In genomic region chr12:111408116-111408440, GRCh38 we compare ENCODE assay signal across 12 cellular contexts. TPM values are rescaled to one million over a fixed set of nuclear protein-coding genes. Genes with fewer than 3 reads are reported as not detected.
DNase-seq lines count a peak whose midpoint lies in the region; ATAC-seq and TF ChIP-seq lines count a peak whose summit lies in the region.
"Had no signal": no experiment of that assay in that cellular context is flagged by ENCODE, and none has a peak within 500 bp of the region (broad histone marks: within the 10 kb centered on the region; RNA-seq: fewer than 3 reads in every experiment).

No MANE protein-coding gene starts in this region.

- H3K36me3 ChIP-seq in BJ (ENCODE audit: control insufficient read depth, insufficient read depth, low read length) (no peaks in the 10 kb centered on the region), body of pancreas (replicated peaks in 1 of 2; ENCODE audit: insufficient read depth in 1 of 2, low read depth in 2 of 2) (no peaks in the 10 kb centered on the region), mucosa of descending colon (ENCODE audit: low read depth) (no peaks in the 10 kb centered on the region)
- H3K36me3 ChIP-seq: HAP-1 had no signal

- intact Hi-C loops in body of pancreas (cut with DNase I): no loop called here
- intact Hi-C loops in mucosa of descending colon (cut with DNase I, micrococcal nuclease): no loop called here

- no peaks in the 10 kb centered on the region for H3K27me3 Mint-ChIP-seq in naive thymus-derived CD8-positive, alpha-beta T cell

- H3K27me3 ChIP-seq in BJ (ENCODE audit: control insufficient read depth, insufficient read depth, low read length) (no peaks in the 10 kb centered on the region), HL-60 (ENCODE audit: insufficient read depth, poor library complexity, severe bottlenecking) (no peaks in the 10 kb centered on the region), body of pancreas (no peaks in the 10 kb centered on the region)

- peaks cover 33 to 84% (median 81%) of the 10 kb centered on the region in 4 donors for H3K4me1 Mint-ChIP-seq in naive thymus-derived CD8-positive, alpha-beta T cell

- peak overlapping the region; percentile 81 to 94 (median 88) for H3K4me3 Mint-ChIP-seq in naive thymus-derived CD8-positive, alpha-beta T cell

- H3K27ac ChIP-seq in HL-60 (replicated peaks) (no peak overlapping the region), body of pancreas (peak overlapping the region in 3 of 4 donors; percentile 40 to 87 (median 79))
- H3K27ac ChIP-seq: epithelial cell of prostate had no signal

- no peak for ATAC-seq in body of pancreas
- ATAC-seq in naive thymus-derived CD8-positive, alpha-beta T cell: no peak
- ATAC-seq in mucosa of descending colon: no peak

- H3K9me3 ChIP-seq in body of pancreas: no peaks in the 10 kb centered on the region
- no peaks in the 10 kb centered on the region for H3K9me3 ChIP-seq in mucosa of descending colon
- H3K9me3 ChIP-seq: HAP-1 had no signal

- no peaks in the 10 kb centered on the region for H3K9me3 Mint-ChIP-seq in naive thymus-derived CD8-positive, alpha-beta T cell

- CTCF ChIA-PET in BJ (lab: Yijun Ruan, JAX): interaction anchor here (0.9 to 7.5 kb wide), 4 partner anchors 11 to 44 kb away, joined by 4 to 40 read pairs (median 4); no protein-coding TSS in a partner anchor

- no peak for TF ChIP-seq POLR2A in body of pancreas (IDR thresholded peaks at IDR 0.05)

- WGBS in body of pancreas, 2 donors: 60 to 77% methylated on average over 1 of the region's 1 CpG

- TF ChIP-seq CTCF in BJ (IDR thresholded peaks at IDR 0.05; ENCODE audit: insufficient read depth, low read depth, low read length): no peak
- TF ChIP-seq CTCF in HL-60 (IDR thresholded peaks at IDR 0.05; ENCODE audit: insufficient read depth, low read length): no peak
- TF ChIP-seq CTCF in body of pancreas (IDR thresholded peaks at IDR 0.05): no peak
- TF ChIP-seq CTCF in mucosa of descending colon (IDR thresholded peaks at IDR 0.05): no peak

- peak overlapping the region in 9 of 10 donors; percentile 53 to 94 (median 75) for H3K27ac Mint-ChIP-seq in naive thymus-derived CD8-positive, alpha-beta T cell

- H3K4me1 ChIP-seq in body of pancreas (peaks cover 84% of the 10 kb centered on the region), mucosa of descending colon (ENCODE audit: low read depth) (peaks cover 36% of the 10 kb centered on the region)

- DNase-seq in BJ (ENCODE audit: low read depth): no peak
- DNase-seq in HL-60 (ENCODE audit: low read depth in 1 of 2, low spot score in 1 of 2): no peak
- no peak for DNase-seq in body of pancreas
- no peak for DNase-seq in naive thymus-derived CD8-positive, alpha-beta T cell
- DNase-seq in GDM1 (lab: John Stamatoyannopoulos, UW): no peak
- DNase-seq in NCI-H1417 treated with DMSO at 0.1 percent for 48 hours (lab: John Stamatoyannopoulos, UW): no peak
- DNase-seq in mucosa of descending colon: no peak
- DNase-seq in SW480 (ENCODE audit: low spot score): no peak
- DNase-seq: MV-4-11, posterior cingulate gyrus had no signal

- POLR2A ChIA-PET in BJ (lab: Charles Lee): no interaction called here
- POLR2A ChIA-PET in naive thymus-derived CD8-positive, alpha-beta T cell (lab: Charles Lee): interaction anchor here (1.5 to 11.8 kb wide), 4 partner anchors 20 to 41 kb away, joined by 4 to 106 read pairs (median 8); no protein-coding TSS in a partner anchor

- H3K4me3 ChIP-seq in BJ (ENCODE audit: low read depth, low read length): 0 out of 2 replicates have a peak overlapping the region, but pooled peaks have one; percentile 2
- peak overlapping the region; percentile 95 for H3K4me3 ChIP-seq in HL-60 (replicated peaks; ENCODE audit: insufficient read depth, low read length)
- H3K4me3 ChIP-seq in body of pancreas: no peak overlapping the region
- no peak overlapping the region for H3K4me3 ChIP-seq in mucosa of descending colon

- H3K36me3 Mint-ChIP-seq in naive thymus-derived CD8-positive, alpha-beta T cell: no peaks in the 10 kb centered on the region

RNA-seq across cellular contexts. Expression of gene SH2B3, which starts 2.4 kb away (rescaled TPM):
- 19.4 and 20.2 TPM in 2 replicates for polyA plus RNA-seq in BJ (2011; rRNA removed)
- polyA minus RNA-seq in BJ (2011; rRNA and poly(A)+ RNA removed): 15.5 and 19.6 TPM in 2 replicates
- 10 to 100 TPM; 23.1 to 41.9 TPM for total RNA-seq in body of pancreas
- total RNA-seq in naive thymus-derived CD8-positive, alpha-beta T cell: 10 to 100 TPM; 12.5 to 12.8 TPM
- polyA plus RNA-seq in naive thymus-derived CD8-positive, alpha-beta T cell: 1 to 10 TPM; 2.1 to 5.3 (median 3.2) TPM
- total RNA-seq in mucosa of descending colon: 10 to 100 TPM; 16.5 to 22.4 (median 20.5) TPM

RNA-seq across cellular contexts. Expression of gene PHETA1, which starts 39.2 kb away (rescaled TPM):
- polyA plus RNA-seq in BJ (2011; rRNA removed): 2.6 and 5.3 TPM in 2 replicates
- 2.1 and 2.2 TPM in 2 replicates for polyA minus RNA-seq in BJ (2011; rRNA and poly(A)+ RNA removed)
- total RNA-seq in body of pancreas (10 to 100 TPM; 20.4 to 31.4 TPM), mucosa of descending colon (10 to 100 TPM; 21.4 to 39.8 (median 23.4) TPM)
- 1 to 10 TPM; 3.0 to 3.8 TPM for total RNA-seq in naive thymus-derived CD8-positive, alpha-beta T cell
- polyA plus RNA-seq in naive thymus-derived CD8-positive, alpha-beta T cell: 1 to 10 TPM in 2 of 3 donors, under 1 TPM in 1; 0.11 to 1.5 (median 1.3) TPM

Comparison
In these comparisons a context has a peak if more than half of its experiments do, and no peak if none do; other contexts are left out.
1. H3K4me3 ChIP-seq: peak in BJ (single experiment) and HL-60 (single experiment); none in body of pancreas (0 of 2) and mucosa of descending colon (single experiment).
2. RNA of gene PHETA1, which starts 39.2 kb away (total RNA-seq): 20.4 to 31.4 TPM in body of pancreas and 21.4 to 39.8 TPM in mucosa of descending colon; 3.0 to 3.8 TPM in naive thymus-derived CD8-positive, alpha-beta T cell; every median in the first group is over 4 times any median in the second.